13 cellular contexts compared by ENCODE assay signal in genomic region chr6:50362706-50363105, GRCh38.
DNase-seq lines count a peak whose midpoint lies in the region; ATAC-seq, FAIRE-seq and TF ChIP-seq lines count a peak whose summit lies in the region.
"Had no signal": no experiment of that assay in that cellular context is flagged by ENCODE, and none has a peak within 500 bp of the region (broad histone marks: within the 10 kb centered on the region; RNA-seq: fewer than 3 reads in every experiment).

No MANE protein-coding gene starts in this region.

- DNase-seq in H54 (ENCODE audit: insufficient read length, low spot score) (no peak), SK-MEL-5 (ENCODE audit: low read depth, low spot score) (peak; percentile 35), foreskin melanocyte (peak; percentile 50), pons (ENCODE audit: low spot score) (peak; percentile 12), NCI-H2107 treated with DMSO at 0.1 percent for 48 hours (lab: John Stamatoyannopoulos, UW; ENCODE audit: unreplicated experiment) (no peak), NCI-H1436 (lab: John Stamatoyannopoulos, UW) (no peak)
- DNase-seq: CD8-positive, alpha-beta T cell; COR-L47; DMS53; GF-D8; H9 had no signal

- FAIRE-seq in H54 (lab: Jason Lieb, UNC) = peak; percentile 41

- TF ChIP-seq POLR2A in H54 (IDR thresholded peaks at IDR 0.05; ENCODE audit: low read depth, low read length) = no peak

- in situ Hi-C loops in SK-MEL-5 (cut with HindIII; ENCODE audit: low pct_unique_long_range_greater_than_20kb, low sequenced_read_pairs) = no loop called here

- ATAC-seq in GM21526 (IDR thresholded peaks at IDR 0.05; ENCODE audit: low FRiP score, unreplicated experiment) = no peak
- ATAC-seq: CD8-positive, alpha-beta T cell; GM23338 had no signal

Comparison
In these comparisons a context has a peak if more than half of its experiments do, and no peak if none do; other contexts are left out.
1. DNase-seq: peak in SK-MEL-5 (single experiment), foreskin melanocyte (single experiment) and pons (single experiment); none in H54 (single experiment), NCI-H2107 treated with DMSO at 0.1 percent for 48 hours (single experiment) and NCI-H1436 (single experiment).